In genomic region chr15:48963524-48964113, GRCh38 we compare ENCODE assay signal across 8 cellular contexts. TPM values are rescaled to one million over a fixed set of nuclear protein-coding genes. Genes with fewer than 3 reads are reported as not detected.
DNase-seq lines count a peak whose midpoint lies in the region; ATAC-seq and TF ChIP-seq lines count a peak whose summit lies in the region.

TSS of gene SHC4 (minus strand) at chr15:48963919. CDS start at chr15:48963015, 904 bp downstream.

- peak; percentile 35 for TF ChIP-seq CTCF in retinal pigment epithelial cell (conservative IDR thresholded peaks at IDR 0.05; ENCODE audit: low read depth, low read length)

- ATAC-seq in HG03432 (IDR thresholded peaks at IDR 0.05; ENCODE audit: unreplicated experiment) (peak; percentile 44), HG03378 (IDR thresholded peaks at IDR 0.05; ENCODE audit: unreplicated experiment) (no peak)

- DNase-seq in NOMO-1 treated with DMSO at 0.1 percent for 48 hours (lab: John Stamatoyannopoulos, UW; ENCODE audit: unreplicated experiment) (peak; percentile 44), NOMO-1 treated with dmso at 0.1 percent for 144 hours (lab: John Stamatoyannopoulos, UW; ENCODE audit: unreplicated experiment) (no peak), cerebellar nuclear complex (lab: John Stamatoyannopoulos, UW) (peak; percentile 15 to 44), iPS-NIHi11 (ENCODE audit: low spot score) (peak; percentile 67), retinal pigment epithelial cell (ENCODE audit: low read depth) (peak; percentile 51)

- H3K4me3 ChIP-seq in retinal pigment epithelial cell (ENCODE audit: low read length), result peak within 1 kb of the TSS; percentile 80

TF ChIP-seq in PFSK-1, 5 proteins besides CTCF, POLR2A, EP300 and RAD21:
- peak; percentile 4 to 57; a peak in 1 of 4 replicates for TF ChIP-seq REST (IDR thresholded peaks at IDR 0.05; ENCODE audit: insufficient read depth in 1 of 2, low read depth in 2 of 2, low read length in 2 of 2)
- no peak; the same call in 1 of the 2 replicates for TF ChIP-seq TAF1 (IDR thresholded peaks at IDR 0.05; ENCODE audit: borderline replicate concordance, insufficient read depth, low read length)
- TF ChIP-seq FOXP2 (optimal IDR thresholded peaks at IDR 0.05; ENCODE audit: borderline replicate concordance, extremely low read depth, extremely low read length, insufficient read depth), result no peak
- TF ChIP-seq POLR2AphosphoS5 (IDR thresholded peaks at IDR 0.05; ENCODE audit: low read depth, low read length), result no peak
- peak; percentile 94; the same call in 1 of the 2 replicates for TF ChIP-seq SIN3A (IDR thresholded peaks at IDR 0.05; ENCODE audit: borderline replicate concordance, insufficient read depth, low read length)

RNA-seq across cellular contexts. Expression of gene SHC4, which starts in this region (rescaled TPM):
- polyA plus RNA-seq in PFSK-1 (2012; ENCODE audit: insufficient read length, low read depth), result 60.7 TPM
